Comparison of ENCODE assay signal across 22 cellular contexts in the genomic region with DNA sequence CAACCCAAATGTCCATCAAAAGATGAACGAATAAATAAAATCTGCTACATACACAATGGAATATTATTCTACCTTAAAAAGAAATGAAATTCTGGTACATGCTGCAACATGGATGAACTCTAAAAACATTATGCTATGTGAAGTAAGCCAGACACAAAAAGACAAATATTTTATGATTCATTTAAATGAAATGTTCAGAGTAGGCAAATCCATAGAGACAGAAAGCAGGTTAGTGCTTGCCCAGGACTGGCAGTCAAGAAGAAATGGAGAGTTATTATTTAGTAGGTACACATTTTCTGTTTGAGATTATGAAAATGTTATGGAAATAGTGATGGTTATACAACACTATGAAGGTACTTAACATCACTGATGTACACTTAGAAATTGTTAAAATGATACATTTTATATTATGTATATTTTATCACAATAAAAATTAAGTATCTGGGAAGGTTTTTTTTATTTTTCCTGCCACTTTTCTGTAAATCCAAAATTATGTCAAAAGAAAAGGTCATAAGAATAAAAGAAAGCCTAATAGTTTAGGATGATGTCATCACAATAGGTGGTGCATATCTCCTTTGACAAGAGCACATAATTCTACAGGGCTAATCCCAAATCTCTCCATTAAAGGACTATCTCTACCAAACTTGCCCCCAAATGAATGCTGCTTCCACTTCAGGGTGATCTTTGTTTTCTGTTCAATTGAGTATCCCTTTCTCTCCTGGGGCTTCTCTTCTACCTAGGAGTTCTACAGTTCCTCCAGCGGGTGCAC. TPM values are rescaled to one million over a fixed set of nuclear protein-coding genes. Genes with fewer than 3 reads are reported as not detected.
"Had no signal": no experiment of that assay in that cellular context is flagged by ENCODE, and none has a peak within 500 bp of the region (broad histone marks: within the 10 kb centered on the region; RNA-seq: fewer than 3 reads in every experiment).

No MANE protein-coding gene starts in this region.

- H3K4me1 ChIP-seq: body of pancreas, gastroesophageal sphincter, pancreas, psoas muscle, right atrium auricular region, tibial nerve had no signal

- H3K4me3 ChIP-seq: body of pancreas, gastroesophageal sphincter, pancreas, psoas muscle, right atrium auricular region, tibial nerve had no signal

- H3K27ac ChIP-seq: body of pancreas, gastroesophageal sphincter, pancreas, psoas muscle, right atrium auricular region, tibial nerve had no signal

- H3K27me3 ChIP-seq: body of pancreas, gastroesophageal sphincter, right atrium auricular region, tibial nerve had no signal

- DNase-seq: activated CD4-positive, alpha-beta memory T cell treated with anti-CD3 and anti-CD28 coated beads, Interleukin-2, amount 10 ng/mL, durations not matched to agents 7 days and 5 days; activated CD4-positive, alpha-beta T cell treated with anti-CD3 and anti-CD28 coated beads, Interleukin-2, amount 10 ng/mL, durations not matched to agents 24 days and 14 days; activated effector memory CD4-positive, alpha-beta T cell treated with Interleukin-2 at 50 U/mL for 16 hours; activated naive CD4-positive, alpha-beta T cell treated with anti-CD3 and anti-CD28 coated beads, Interleukin-2, amount 10 ng/mL, durations not matched to agents 7 days and 5 days; activated T-cell treated with anti-CD3 and anti-CD28 coated beads, Interleukin-2, amount 50 U/mL, for 72 hours; body of pancreas; caudate nucleus; effector CD4-positive, alpha-beta T cell; head of caudate nucleus; islet precursor cell; left colon; mesenchymal stem cell; nephron progenitor cell; pancreas; psoas muscle; stimulated activated CD4-positive, alpha-beta T cell treated with anti-CD3 and anti-CD28 coated beads, Interleukin-1b, Interleukin-23, amount 100 ng/mL, for 48 hours; stimulated activated naive CD8-positive, alpha-beta T cell treated with anti-CD3 and anti-CD28 coated beads, Interleukin-15, amount 100 ng/mL, for 72 hours had no signal

- H3K9me3 ChIP-seq: body of pancreas, pancreas, psoas muscle, right atrium auricular region, tibial nerve had no signal

- H3K36me3 ChIP-seq: gastroesophageal sphincter, pancreas, right atrium auricular region, tibial nerve had no signal

RNA-seq across cellular contexts. Expression of gene FCER1A, which starts 40.2 kb away (rescaled TPM):
- total RNA-seq: activated CD4-positive, alpha-beta memory T cell treated with anti-CD3 and anti-CD28 coated beads, Interleukin-2, amount 10 ng/mL, durations not matched to agents 7 days and 5 days; activated CD4-positive, alpha-beta T cell treated with anti-CD3 and anti-CD28 coated beads, Interleukin-2, amount 10 ng/mL, durations not matched to agents 24 days and 14 days; activated T-cell treated with anti-CD3 and anti-CD28 coated beads, Interleukin-2, amount 50 U/mL, for 72 hours; body of pancreas; T-helper 2 cell treated with Interferon-gamma antibody and Interleukin-4, amounts not matched to agents 100 ng/mL and 5 ng/mL, for 36 hours had no signal

RNA-seq across cellular contexts. Expression of gene ACKR1, which starts 57.2 kb away (rescaled TPM):
- total RNA-seq: activated CD4-positive, alpha-beta memory T cell treated with anti-CD3 and anti-CD28 coated beads, Interleukin-2, amount 10 ng/mL, durations not matched to agents 7 days and 5 days; activated CD4-positive, alpha-beta T cell treated with anti-CD3 and anti-CD28 coated beads, Interleukin-2, amount 10 ng/mL, durations not matched to agents 24 days and 14 days; activated T-cell treated with anti-CD3 and anti-CD28 coated beads, Interleukin-2, amount 50 U/mL, for 72 hours; mononuclear cell; T-helper 2 cell treated with Interferon-gamma antibody and Interleukin-4, amounts not matched to agents 100 ng/mL and 5 ng/mL, for 36 hours had no signal
